8 cellular contexts compared by ENCODE assay signal in genomic region chr7:105387621-105388372, GRCh38. TPM values are rescaled to one million over a fixed set of nuclear protein-coding genes. Genes with fewer than 3 reads are reported as not detected.
DNase-seq lines count a peak whose midpoint lies in the region; ATAC-seq and TF ChIP-seq lines count a peak whose summit lies in the region.

No MANE protein-coding gene starts in this region.

- H3K4me2 ChIP-seq in PC-9 (peak overlapping the region; percentile 87), neural cell (ENCODE audit: low read length) (peak overlapping the region; percentile 65)

- no peaks in the 10 kb centered on the region for H3K27me3 ChIP-seq in PC-9 (ENCODE audit: insufficient read depth, low read depth)
- H3K27me3 ChIP-seq in neural cell (ENCODE audit: insufficient read depth, low read depth, low read length), result no peaks in the 10 kb centered on the region
- no peaks in the 10 kb centered on the region for H3K27me3 ChIP-seq in subcutaneous abdominal adipose tissue (ENCODE audit: control insufficient read depth in 5 of 5, insufficient read depth in 4 of 5, low read length in 5 of 5)

- TF ChIP-seq RAD21 in neural cell (conservative IDR thresholded peaks at IDR 0.05), result peak; percentile 39

- DNase-seq in CD1c-positive myeloid dendritic cell (ENCODE audit: extremely low spot score) (peak; percentile 47), PC-9 (peak; percentile 42 to 62), fibroblast of villous mesenchyme (ENCODE audit: low read depth) (peak; percentile 61)
- DNase-seq in activated T-helper 9 cell treated with anti-CD3 and anti-CD28 coated beads, Interleukin-2, amount 50 U/mL, for 16 hours (ENCODE audit: low read depth), result peak; percentile 32

- H3K9ac ChIP-seq in neural cell (ENCODE audit: low read length) (peak overlapping the region; percentile 56), subcutaneous abdominal adipose tissue (ENCODE audit: low read length in 5 of 5) (peak overlapping the region in 4 of 5 donors; percentile 62 to 77 (median 72))

- peaks cover 13% of the 10 kb centered on the region; the same call in 1 of the 2 replicates for H3F3A ChIP-seq in PC-9 (ENCODE audit: insufficient read depth, low read depth)
- H3F3A ChIP-seq in neural cell (ENCODE audit: insufficient read depth, low read length, poor library complexity, severe bottlenecking), result peaks cover 4% of the 10 kb centered on the region

- POLR2A ChIA-PET in PC-9 (lab: Charles Lee; ENCODE audit: unreplicated experiment), result interaction anchor here (0.5 to 0.7 kb wide), 5 partner anchors 20 to 406 kb away, joined by 4 to 10 read pairs (median 4); no protein-coding TSS in a partner anchor

- H4K20me1 ChIP-seq in PC-9 (ENCODE audit: insufficient read depth) (peaks cover 10% of the 10 kb centered on the region; the same call in 1 of the 2 replicates), neural cell (ENCODE audit: insufficient read depth) (no peaks in the 10 kb centered on the region)

- no TSS peak for BruUV-seq in PC-9 (replicated peaks; lab: Mats Ljungman, UMichigan)

- no peak for TF ChIP-seq EP300 in neural cell (conservative IDR thresholded peaks at IDR 0.05; ENCODE audit: poor library complexity, severe bottlenecking)

- peak overlapping the region; percentile 80 for H2AFZ ChIP-seq in PC-9
- H2AFZ ChIP-seq in neural cell (ENCODE audit: low read depth, low read length), result no peak overlapping the region

- no peaks in the 10 kb centered on the region for H3K9me2 ChIP-seq in PC-9 (ENCODE audit: insufficient read depth)
- no peaks in the 10 kb centered on the region for H3K9me2 ChIP-seq in neural cell (ENCODE audit: insufficient read depth, low read length)

- H3K36me3 ChIP-seq in PC-9 (ENCODE audit: low read depth) (no peaks in the 10 kb centered on the region), neural cell (ENCODE audit: insufficient read depth, low read length) (no peaks in the 10 kb centered on the region), subcutaneous abdominal adipose tissue (ENCODE audit: control insufficient read depth in 5 of 5, insufficient read depth in 5 of 5, low read length in 5 of 5) (no peaks in the 10 kb centered on the region)

- H3K4me1 ChIP-seq in PC-9 (replicated peaks; ENCODE audit: insufficient read depth), result peaks cover 11% of the 10 kb centered on the region
- H3K4me1 ChIP-seq in subcutaneous abdominal adipose tissue (ENCODE audit: control insufficient read depth in 5 of 5, insufficient read depth in 5 of 5, low read length in 5 of 5), result peaks cover 0 to 13% (median 8%) of the 10 kb centered on the region in 5 donors

- H3K27ac ChIP-seq in PC-9 (no peak overlapping the region), neural cell (ENCODE audit: low read length) (no peak overlapping the region), subcutaneous abdominal adipose tissue (ENCODE audit: low read depth, low read length) (no peak overlapping the region)

- CTCF ChIA-PET in PC-9 (lab: Charles Lee), result no interaction called here

- peak; percentile 24 for ATAC-seq in GM19328 (IDR thresholded peaks at IDR 0.05; ENCODE audit: unreplicated experiment)
- peak; percentile 23 for ATAC-seq in HG03457 (IDR thresholded peaks at IDR 0.05; ENCODE audit: unreplicated experiment)

- H3K9me3 ChIP-seq in PC-9 (ENCODE audit: insufficient read depth, low read depth), result no peaks in the 10 kb centered on the region
- H3K9me3 ChIP-seq in neural cell (ENCODE audit: low read length), result no peaks in the 10 kb centered on the region
- H3K9me3 ChIP-seq in subcutaneous abdominal adipose tissue (ENCODE audit: control insufficient read depth in 5 of 5, low read length in 5 of 5), result no peaks in the 10 kb centered on the region

- intact Hi-C loops in PC-9 (cut with micrococcal nuclease; ENCODE audit: unreplicated experiment), result loop anchor here (2.0 to 5.0 kb wide), 2 partner anchors 405 to 445 kb away; no protein-coding TSS in a partner anchor

- H3K79me2 ChIP-seq in PC-9 (ENCODE audit: low read depth) (peaks cover 25% of the 10 kb centered on the region), neural cell (replicated peaks; ENCODE audit: insufficient read depth, low read length) (peaks cover 36% of the 10 kb centered on the region)

- TF ChIP-seq CTCF in PC-9 (conservative IDR thresholded peaks at IDR 0.05) (no peak), fibroblast of villous mesenchyme (IDR thresholded peaks at IDR 0.05; ENCODE audit: insufficient read depth, low read depth, low read length) (no peak), neural cell (IDR thresholded peaks at IDR 0.05; ENCODE audit: poor library complexity, severe bottlenecking) (peak; percentile 31)

- peak overlapping the region; percentile 74 for H3K4me3 ChIP-seq in PC-9
- H3K4me3 ChIP-seq in fibroblast of villous mesenchyme (ENCODE audit: low read depth, low read length), result peak overlapping the region; percentile 73
- peak overlapping the region; percentile 90 for H3K4me3 ChIP-seq in neural cell (ENCODE audit: low read length)
- H3K4me3 ChIP-seq in subcutaneous abdominal adipose tissue (ENCODE audit: low read depth in 1 of 5, low read length in 5 of 5), result peak overlapping the region; percentile 65 to 92 (median 83)

TF ChIP-seq in neural cell, 6 proteins besides CTCF, POLR2A, EP300 and RAD21:
- no peak for TF ChIP-seq EZH2 (IDR thresholded peaks at IDR 0.05; ENCODE audit: borderline replicate concordance, insufficient read depth, low read length, poor library complexity, severe bottlenecking)
- no peak for TF ChIP-seq REST (IDR thresholded peaks at IDR 0.05; ENCODE audit: borderline replicate concordance)
- peak; percentile 68 for TF ChIP-seq MXI1 (conservative IDR thresholded peaks at IDR 0.05; ENCODE audit: poor library complexity, severe bottlenecking)
- TF ChIP-seq POLR2AphosphoS5 (IDR thresholded peaks at IDR 0.05), result no peak
- peak; percentile 35 for TF ChIP-seq SMC3 (conservative IDR thresholded peaks at IDR 0.05; ENCODE audit: poor library complexity)

RNA-seq across cellular contexts. Expression of gene SRPK2, which starts 0.9 kb away (rescaled TPM):
- 60.6 and 66.0 TPM in 2 replicates for total RNA-seq in PC-9 (2021)
- 60.9 and 64.7 TPM in 2 replicates for total RNA-seq in fibroblast of villous mesenchyme
- 71.3 and 118 TPM in 2 replicates for polyA plus RNA-seq in neural cell
- 170 and 171 TPM in 2 replicates for polyA minus RNA-seq in neural cell
